ENCODE assay signal across 1 cellular context in genomic region chr13:51803422-51804294, GRCh38.
TF ChIP-seq lines count a peak whose summit lies in the region.

Gene DHRS12 (minus strand): TSS chr13:51804163. CDS start chr13:51799659, 4,504 bp downstream.

TF ChIP-seq in HepG2, 621 proteins besides CTCF, POLR2A, EP300 and RAD21 (continued from another document and continues in another):
- TF ChIP-seq TEAD3 (CRISPR knock-in tag; optimal IDR thresholded peaks at IDR 0.05; ENCODE audit: borderline replicate concordance) (peak; percentile 20), DBP (CRISPR knock-in tag; IDR thresholded peaks at IDR 0.05; ENCODE audit: not compliant biosample characterization) (peak; percentile 63), MIXL1 (CRISPR knock-in tag; IDR thresholded peaks at IDR 0.05) (no peak), CENPT (CRISPR knock-in tag; IDR thresholded peaks at IDR 0.05; ENCODE audit: low read depth) (peak; percentile 84; the same call in 1 of the 2 replicates), POLR2AphosphoS5 (IDR thresholded peaks at IDR 0.05; ENCODE audit: low read depth, low read length) (peak; percentile 12; the same call in 1 of the 2 replicates), FOXM1 (CRISPR knock-in tag; IDR thresholded peaks at IDR 0.05) (no peak), ZNF790 (CRISPR knock-in tag; IDR thresholded peaks at IDR 0.05; ENCODE audit: borderline replicate concordance) (peak; percentile 74; the same call in 1 of the 2 replicates), ZFP90 (CRISPR knock-in tag; IDR thresholded peaks at IDR 0.05; ENCODE audit: borderline replicate concordance) (no peak; the same call in 1 of the 2 replicates), TFDP1 (CRISPR knock-in tag; IDR thresholded peaks at IDR 0.05; ENCODE audit: borderline replicate concordance) (peak; percentile 84; the same call in 1 of the 2 replicates), ZGPAT (CRISPR knock-in tag; IDR thresholded peaks at IDR 0.05) (peak; percentile 81), ZNF567 (CRISPR knock-in tag; IDR thresholded peaks at IDR 0.05; ENCODE audit: borderline replicate concordance) (no peak), HNF1A (IDR thresholded peaks at IDR 0.05; ENCODE audit: low read depth) (no peak), HNF1A (CRISPR knock-in tag; IDR thresholded peaks at IDR 0.05; ENCODE audit: borderline replicate concordance) (0 out of 2 replicates have a peak, but pooled peaks have one; percentile 24), ZNF3 (CRISPR knock-in tag; IDR thresholded peaks at IDR 0.05) (no peak), PRDM4 (CRISPR knock-in tag; IDR thresholded peaks at IDR 0.05; ENCODE audit: borderline replicate concordance) (no peak), MYNN (CRISPR knock-in tag; IDR thresholded peaks at IDR 0.05; ENCODE audit: low read depth) (no peak), ZBTB10 (CRISPR knock-in tag; IDR thresholded peaks at IDR 0.05; ENCODE audit: borderline replicate concordance) (peak; percentile 31; the same call in 1 of the 2 replicates), BCL3 (CRISPR knock-in tag; IDR thresholded peaks at IDR 0.05) (peak; percentile 30; the same call in 1 of the 2 replicates), ZNF605 (CRISPR knock-in tag; IDR thresholded peaks at IDR 0.05) (no peak), ZNF317 (CRISPR knock-in tag; IDR thresholded peaks at IDR 0.05) (no peak), NR2C2 (CRISPR knock-in tag; IDR thresholded peaks at IDR 0.05; ENCODE audit: borderline replicate concordance) (no peak), TCF7L2 (IDR thresholded peaks at IDR 0.05; ENCODE audit: low read depth, low read length) (no peak), ZNF460 (CRISPR knock-in tag; IDR thresholded peaks at IDR 0.05; ENCODE audit: borderline replicate concordance) (no peak), ATM (IDR thresholded peaks at IDR 0.05; ENCODE audit: borderline replicate concordance) (no peak), ZNF382 (CRISPR knock-in tag; IDR thresholded peaks at IDR 0.05; ENCODE audit: borderline replicate concordance) (no peak), ZMYM2 (CRISPR knock-in tag; IDR thresholded peaks at IDR 0.05) (no peak), GATA4 (IDR thresholded peaks at IDR 0.05; ENCODE audit: borderline replicate concordance, low read depth) (peak; percentile 35; the same call in 1 of the 2 replicates), ZC3H4 (CRISPR knock-in tag; IDR thresholded peaks at IDR 0.05; ENCODE audit: borderline replicate concordance) (no peak; the same call in 1 of the 2 replicates), ZBTB7A (CRISPR knock-in tag; IDR thresholded peaks at IDR 0.05) (0 out of 2 replicates have a peak, but pooled peaks have one; percentile 72), ZNF792 (CRISPR knock-in tag; IDR thresholded peaks at IDR 0.05) (no peak), ZNF563 (CRISPR knock-in tag; IDR thresholded peaks at IDR 0.05) (peak; percentile 69), ZSCAN21 (CRISPR knock-in tag; IDR thresholded peaks at IDR 0.05; ENCODE audit: borderline replicate concordance) (peak; percentile 83), PAWR (CRISPR knock-in tag; IDR thresholded peaks at IDR 0.05; ENCODE audit: borderline replicate concordance) (no peak), XBP1 (CRISPR knock-in tag; IDR thresholded peaks at IDR 0.05) (no peak; the same call in 1 of the 2 replicates)
- TF ChIP-seq, protein P1, sequence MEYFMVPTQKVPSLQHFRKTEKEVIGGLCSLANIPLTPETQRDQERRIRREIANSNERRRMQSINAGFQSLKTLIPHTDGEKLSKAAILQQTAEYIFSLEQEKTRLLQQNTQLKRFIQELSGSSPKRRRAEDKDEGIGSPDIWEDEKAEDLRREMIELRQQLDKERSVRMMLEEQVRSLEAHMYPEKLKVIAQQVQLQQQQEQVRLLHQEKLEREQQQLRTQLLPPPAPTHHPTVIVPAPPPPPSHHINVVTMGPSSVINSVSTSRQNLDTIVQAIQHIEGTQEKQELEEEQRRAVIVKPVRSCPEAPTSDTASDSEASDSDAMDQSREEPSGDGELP (IDR thresholded peaks at IDR 0.05; ENCODE audit: borderline replicate concordance, low read depth): peak; percentile 27; the same call in 1 of the 2 replicates
- TF ChIP-seq, protein P2, sequence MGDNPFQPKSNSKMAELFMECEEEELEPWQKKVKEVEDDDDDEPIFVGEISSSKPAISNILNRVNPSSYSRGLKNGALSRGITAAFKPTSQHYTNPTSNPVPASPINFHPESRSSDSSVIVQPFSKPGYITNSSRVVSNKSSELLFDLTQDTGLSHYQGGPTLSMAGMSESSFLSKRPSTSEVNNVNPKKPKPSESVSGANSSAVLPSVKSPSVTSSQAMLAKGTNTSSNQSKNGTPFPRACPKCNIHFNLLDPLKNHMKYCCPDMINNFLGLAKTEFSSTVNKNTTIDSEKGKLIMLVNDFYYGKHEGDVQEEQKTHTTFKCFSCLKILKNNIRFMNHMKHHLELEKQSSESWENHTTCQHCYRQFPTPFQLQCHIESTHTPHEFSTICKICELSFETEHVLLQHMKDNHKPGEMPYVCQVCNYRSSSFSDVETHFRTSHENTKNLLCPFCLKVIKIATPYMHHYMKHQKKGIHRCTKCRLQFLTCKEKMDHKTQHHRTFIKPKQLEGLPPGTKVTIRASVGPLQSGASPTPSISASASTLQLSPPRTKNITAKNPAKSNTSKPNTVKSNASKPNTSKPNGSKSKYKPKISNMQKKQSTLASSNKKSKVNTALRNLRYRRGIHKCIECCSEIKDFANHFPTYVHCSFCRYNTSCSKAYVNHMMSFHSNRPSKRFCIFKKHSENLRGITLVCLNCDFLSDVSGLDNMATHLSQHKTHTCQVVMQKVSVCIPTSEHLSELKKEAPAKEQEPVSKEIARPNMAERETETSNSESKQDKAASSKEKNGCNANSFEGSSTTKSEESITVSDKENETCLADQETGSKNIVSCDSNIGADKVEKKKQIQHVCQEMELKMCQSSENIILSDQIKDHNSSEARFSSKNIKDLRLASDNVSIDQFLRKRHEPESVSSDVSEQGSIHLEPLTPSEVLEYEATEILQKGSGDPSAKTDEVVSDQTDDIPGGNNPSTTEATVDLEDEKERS (CRISPR knock-in tag; IDR thresholded peaks at IDR 0.05): no peak; the same call in 1 of the 2 replicates
